ENCODE assay signal across 8 cellular contexts in genomic region chr1:54312874-54313316, GRCh38.
DNase-seq lines count a peak whose midpoint lies in the region; ATAC-seq lines count a peak whose summit lies in the region.

No MANE protein-coding gene starts in this region.

- peaks cover 52% of the 10 kb centered on the region for H3K4me1 ChIP-seq in CD4-positive, alpha-beta memory T cell (ENCODE audit: insufficient read depth, low read length)
- H3K4me1 ChIP-seq in mesodermal cell (ENCODE audit: control insufficient read depth, insufficient read depth, low read length, poor library complexity, severe bottlenecking) = peaks cover 54% of the 10 kb centered on the region

- no peak for DNase-seq in CD4-positive, alpha-beta memory T cell
- peak; percentile 76 for DNase-seq in NCI-H146 (lab: John Stamatoyannopoulos, UW)
- DNase-seq in dermis microvascular lymphatic vessel endothelial cell (ENCODE audit: low read depth in 2 of 2) = peak; percentile 75 to 82
- no peak for DNase-seq in stimulated activated CD4-positive, alpha-beta T cell treated with anti-CD3 and anti-CD28 coated beads, Interleukin-1b, Interleukin-23, amount 100 ng/mL, for 48 hours
- DNase-seq in NK-92 treated with Interleukin-12 subunit alpha and Interleukin-12 subunit beta, amount 100 ng/mL, for 24 hours (lab: John Stamatoyannopoulos, UW) = no peak

- no peaks in the 10 kb centered on the region for H3K9me3 ChIP-seq in CD4-positive, alpha-beta memory T cell (ENCODE audit: control insufficient read depth in 1 of 2, low read length in 2 of 2)
- H3K9me3 ChIP-seq in mesodermal cell (ENCODE audit: control insufficient read depth, low read length) = no peaks in the 10 kb centered on the region

- intact Hi-C loops in CD4-positive, alpha-beta memory T cell (cut with micrococcal nuclease) = no loop called here

- H3K4me3 Mint-ChIP-seq in CD4-positive, alpha-beta memory T cell = peak overlapping the region in 1 of 8 donors; percentile 13

- H3K4me1 Mint-ChIP-seq in CD4-positive, alpha-beta memory T cell = peaks cover 31 to 69% (median 56%) of the 10 kb centered on the region in 4 donors

- H3K27ac ChIP-seq in CD4-positive, alpha-beta memory T cell (ENCODE audit: low read depth, low read length) = no peak overlapping the region
- peak overlapping the region; percentile 54 for H3K27ac ChIP-seq in mesodermal cell (ENCODE audit: low read depth, low read length, severe bottlenecking)

- no peak for ATAC-seq in HG03097 (IDR thresholded peaks at IDR 0.05; ENCODE audit: low FRiP score, unreplicated experiment)
- no peak for ATAC-seq in HG03354 (IDR thresholded peaks at IDR 0.05; ENCODE audit: poor library complexity, severe bottlenecking, unreplicated experiment)

- WGBS in mesodermal cell (ENCODE audit: insufficient coverage in 2 of 2), 2 experiments = 40 to 43% methylated on average over 4 to 6 of the region's 7 CpGs

- H3K27ac Mint-ChIP-seq in CD4-positive, alpha-beta memory T cell = peak overlapping the region; percentile 12 to 77 (median 42)

- POLR2A ChIA-PET in CD4-positive, alpha-beta memory T cell (lab: Charles Lee; ENCODE audit: partially characterized antibody) = interaction anchor here (0.7 to 1.7 kb wide), 2 partner anchors 113 to 176 kb away, joined by 3 to 4 read pairs; partner anchors contain the start of genes CYB5RL and MRPL37

- H3K36me3 Mint-ChIP-seq in CD4-positive, alpha-beta memory T cell = peaks cover 0 to 5% of the 10 kb centered on the region in 2 donors

- no peaks in the 10 kb centered on the region for H3K36me3 ChIP-seq in CD4-positive, alpha-beta memory T cell (ENCODE audit: insufficient read depth, low read length)
- H3K36me3 ChIP-seq in mesodermal cell (ENCODE audit: control insufficient read depth, insufficient read depth, low read length) = peaks cover 25% of the 10 kb centered on the region

- CTCF ChIA-PET in CD4-positive, alpha-beta memory T cell (lab: Charles Lee; ENCODE audit: partially characterized antibody) = interaction anchor here (0.7 to 2.5 kb wide), 3 partner anchors 9 to 176 kb away, joined by 3 to 18 read pairs (median 5); no protein-coding TSS in a partner anchor

- no peaks in the 10 kb centered on the region for H3K27me3 Mint-ChIP-seq in CD4-positive, alpha-beta memory T cell

- H3K27me3 ChIP-seq in CD4-positive, alpha-beta memory T cell (ENCODE audit: insufficient read depth, low read length) = no peaks in the 10 kb centered on the region

- no peak overlapping the region for H3K4me3 ChIP-seq in CD4-positive, alpha-beta memory T cell (ENCODE audit: low read length in 2 of 2)
- H3K4me3 ChIP-seq in mesodermal cell (ENCODE audit: extremely low read depth, insufficient read depth, low read length, poor library complexity, severe bottlenecking) = no peak overlapping the region

- peaks cover 0 to 4% (median 0%) of the 10 kb centered on the region in 8 donors for H3K9me3 Mint-ChIP-seq in CD4-positive, alpha-beta memory T cell

Comparison
In these comparisons a context has a peak if more than half of its experiments do, and no peak if none do; other contexts are left out.
1. DNase-seq: peak in NCI-H146 (single experiment) and dermis microvascular lymphatic vessel endothelial cell (2 of 2); none in CD4-positive, alpha-beta memory T cell (0 of 5), stimulated activated CD4-positive, alpha-beta T cell treated with anti-CD3 and anti-CD28 coated beads, Interleukin-1b, Interleukin-23, amount 100 ng/mL, for 48 hours (single experiment) and NK-92 treated with Interleukin-12 subunit alpha and Interleukin-12 subunit beta, amount 100 ng/mL, for 24 hours (single experiment).